8 cellular contexts compared by ENCODE assay signal in genomic region chr18:32019251-32019943, GRCh38. TPM values are rescaled to one million over a fixed set of nuclear protein-coding genes. Genes with fewer than 3 reads are reported as not detected.
DNase-seq lines count a peak whose midpoint lies in the region; ATAC-seq and TF ChIP-seq lines count a peak whose summit lies in the region.

No MANE protein-coding gene starts in this region.

- CTCF ChIA-PET in AG04450 (lab: Charles Lee) = interaction anchor here (0.7 kb wide), 1 partner anchor 42 kb away, joined by 3 read pairs; no protein-coding TSS in a partner anchor

- peaks cover 4% of the 10 kb centered on the region for H3K4me1 ChIP-seq in muscle layer of colon (ENCODE audit: insufficient read depth, low read length)

- no peaks in the 10 kb centered on the region for H3K36me3 ChIP-seq in muscle layer of colon (ENCODE audit: insufficient read depth, low read length)

- no peak for TF ChIP-seq CTCF in AG04450 (IDR thresholded peaks at IDR 0.05; ENCODE audit: low read depth, low read length)

- H3K4me3 ChIP-seq in AG04450 (ENCODE audit: low read depth, low read length) (peak overlapping the region; percentile 62), muscle layer of colon (ENCODE audit: low read depth in 1 of 2, low read length in 2 of 2) (peak overlapping the region; percentile 34 to 84)

- no peaks in the 10 kb centered on the region; the same call in 1 of the 2 replicates for H3K9me3 ChIP-seq in AG04450 (ENCODE audit: control insufficient read depth, insufficient read depth, low read length)
- no peaks in the 10 kb centered on the region for H3K9me3 ChIP-seq in muscle layer of colon (ENCODE audit: low read length)

- peak; percentile 16 for ATAC-seq in GM19397 (IDR thresholded peaks at IDR 0.05; ENCODE audit: unreplicated experiment)
- no peak for ATAC-seq in HG02884 (IDR thresholded peaks at IDR 0.05; ENCODE audit: unreplicated experiment)

- no peak overlapping the region for H3K9ac ChIP-seq in muscle layer of colon (ENCODE audit: low read length)

- POLR2A ChIA-PET in AG04450 (lab: Yijun Ruan, JAX) = interaction anchor here (1.3 kb wide), 1 partner anchor 77 kb away, joined by 5 read pairs; the partner anchor contains the start of gene TRAPPC8

- H3K27ac ChIP-seq in AG04450 (ENCODE audit: low read depth, low read length) (no peak overlapping the region), epithelial cell of prostate (peak overlapping the region; percentile 46), muscle layer of colon (ENCODE audit: low read depth, low read length) (no peak overlapping the region)

- H3K27me3 ChIP-seq in AG04450 (ENCODE audit: control insufficient read depth, insufficient read depth, low read length) (peaks cover 7% of the 10 kb centered on the region), muscle layer of colon (ENCODE audit: control insufficient read depth in 1 of 2, insufficient read depth in 2 of 2, low read length in 2 of 2) (peaks cover 0 to 4% of the 10 kb centered on the region in 2 donors)

- DNase-seq in AG04450 (ENCODE audit: low read depth, low spot score) (no peak), NCI-H2227 treated with DMSO at 0.1 percent for 48 hours (lab: John Stamatoyannopoulos, UW) (peak; percentile 31), activated T-cell treated with anti-CD3 and anti-CD28 coated beads for 24 hours (ENCODE audit: low read depth) (peak; percentile 37), epithelial cell of prostate (ENCODE audit: low read depth, low spot score) (no peak)
- peak; percentile 45 for DNase-seq in stimulated activated naive CD4-positive, alpha-beta T cell treated with Interleukin-2 at 50 U/mL for 16 hours (lab: John Stamatoyannopoulos, UW)

RNA-seq across cellular contexts. Expression of gene RNF125, which starts 0.8 kb away (rescaled TPM):
- polyA plus RNA-seq in AG04450 (2011; rRNA removed) = 0.37 and 0.41 TPM in 2 replicates
- 0.09 and 0.56 TPM in 2 replicates for polyA minus RNA-seq in AG04450 (2011; rRNA and poly(A)+ RNA removed)

Comparison
In these comparisons a context has a peak if more than half of its experiments do, and no peak if none do; other contexts are left out.
1. DNase-seq: peak in NCI-H2227 treated with DMSO at 0.1 percent for 48 hours (single experiment), activated T-cell treated with anti-CD3 and anti-CD28 coated beads for 24 hours (single experiment) and stimulated activated naive CD4-positive, alpha-beta T cell treated with Interleukin-2 at 50 U/mL for 16 hours (single experiment); none in AG04450 (single experiment) and epithelial cell of prostate (single experiment).